Comparison of ENCODE assay signal across 26 cellular contexts in the genomic region with DNA sequence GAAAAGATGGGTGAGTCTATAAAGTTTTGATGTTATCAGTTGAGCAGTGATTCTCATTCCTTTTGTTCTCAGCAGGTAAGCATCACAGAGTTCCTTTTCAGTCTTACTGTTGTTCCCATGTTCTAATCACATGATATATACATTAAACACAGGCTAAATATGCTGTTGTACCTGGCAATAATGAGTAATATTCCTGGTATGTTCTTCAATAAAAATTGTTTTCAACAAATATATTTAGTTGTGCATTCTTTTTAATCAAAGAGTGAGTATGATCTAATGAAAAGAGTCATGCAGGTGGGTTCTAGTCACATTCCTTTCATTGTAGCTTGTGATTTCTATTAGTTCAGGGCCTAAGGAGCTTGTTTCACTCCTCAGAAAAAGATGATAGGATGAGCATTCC.
A peak's percentile ranks its signal among the peaks of the same experiment; 100 is the strongest.
DNase-seq lines count a peak whose midpoint lies in the region; ATAC-seq, FAIRE-seq and TF ChIP-seq lines count a peak whose summit lies in the region.
"Had no signal": no experiment of that assay in that cellular context is flagged by ENCODE, and none has a peak within 500 bp of the region (broad histone marks: within the 10 kb centered on the region; RNA-seq: fewer than 3 reads in every experiment).

No MANE protein-coding gene starts in this region.

- 0 out of 2 replicates have a peak overlapping the region, but pooled peaks have one; percentile 13 for H3K4me2 ChIP-seq in PC-3 (ENCODE audit: low read length)
- H3K4me2 ChIP-seq: BLaER1 had no signal

- no peak overlapping the region for H3K27ac ChIP-seq in PC-3 (ENCODE audit: low read length)
- H3K27ac ChIP-seq in RWPE2 (ENCODE audit: poor library complexity, severe bottlenecking): peak overlapping the region; percentile 38
- H3K27ac ChIP-seq in foreskin keratinocyte: peak overlapping the region; percentile 3
- H3K27ac ChIP-seq: BLaER1 had no signal

- H3K36me3 ChIP-seq in PC-3 (ENCODE audit: low read depth, low read length) (no peaks in the 10 kb centered on the region), RWPE2 (ENCODE audit: low read depth) (no peaks in the 10 kb centered on the region), bronchial epithelial cell (ENCODE audit: control insufficient read depth, insufficient read depth, low read length) (no peaks in the 10 kb centered on the region)
- H3K36me3 ChIP-seq: BE2C, BLaER1 had no signal

- no TSS peak for BruUV-seq in PC-3 (replicated peaks; lab: Mats Ljungman, UMichigan)

- no peak for FAIRE-seq in bronchial epithelial cell (lab: Jason Lieb, UNC)
- FAIRE-seq: A204.1, G401.6, GM12891, GM19239 had no signal

- H4K20me1 ChIP-seq in PC-3 (ENCODE audit: low read length): no peaks in the 10 kb centered on the region
- H4K20me1 ChIP-seq: BLaER1 had no signal

- no peaks in the 10 kb centered on the region for H3K79me2 ChIP-seq in PC-3 (ENCODE audit: low read length)

- H3K4me3 ChIP-seq in PC-3 (ENCODE audit: low read length): no peak overlapping the region
- no peak overlapping the region for H3K4me3 ChIP-seq in RWPE2 (ENCODE audit: severe bottlenecking)
- no peak overlapping the region for H3K4me3 ChIP-seq in bronchial epithelial cell (ENCODE audit: low read depth, low read length)
- H3K4me3 ChIP-seq: BLaER1 had no signal

- H3K9me3 ChIP-seq in PC-3 (ENCODE audit: low read length): no peaks in the 10 kb centered on the region
- H3K9me3 ChIP-seq in RWPE2 (ENCODE audit: severe bottlenecking): no peaks in the 10 kb centered on the region
- H3K9me3 ChIP-seq: BE2C, BLaER1 had no signal

- CTCF ChIA-PET in PC-3 (lab: Charles Lee): no interaction called here

- H3K4me1 ChIP-seq in PC-3 (ENCODE audit: insufficient read depth, low read length) (peaks cover 23% of the 10 kb centered on the region), RWPE2 (ENCODE audit: insufficient read depth, poor library complexity, severe bottlenecking) (peaks cover 18% of the 10 kb centered on the region), foreskin keratinocyte (peaks cover 24% of the 10 kb centered on the region)
- H3K4me1 ChIP-seq: BE2C, BLaER1 had no signal

- TF ChIP-seq CTCF in PC-3 (conservative IDR thresholded peaks at IDR 0.05; ENCODE audit: low read depth, low read length) (no peak), RWPE2 (IDR thresholded peaks at IDR 0.05; ENCODE audit: poor library complexity, severe bottlenecking) (no peak), bronchial epithelial cell (IDR thresholded peaks at IDR 0.05; ENCODE audit: insufficient read depth, low read length, severe bottlenecking) (no peak), foreskin keratinocyte (conservative IDR thresholded peaks at IDR 0.05) (no peak), GM20000 (IDR thresholded peaks at IDR 0.05; ENCODE audit: extremely low read depth, missing control alignments) (no peak)

- no peaks in the 10 kb centered on the region for H3F3A ChIP-seq in PC-3 (ENCODE audit: low read length, unreplicated experiment)

- peak; percentile 61 for DNase-seq in PC-3
- no peak for DNase-seq in RWPE2 (ENCODE audit: low spot score)
- DNase-seq in bronchial epithelial cell (ENCODE audit: low read depth): peak; percentile 14
- DNase-seq in foreskin keratinocyte: peak; percentile 82 to 90
- no peak for DNase-seq in NK-92 (lab: John Stamatoyannopoulos, UW; ENCODE audit: unreplicated experiment)
- DNase-seq in GM20000 (ENCODE audit: low spot score): no peak
- DNase-seq in T-helper 2 cell: no peak
- no peak for DNase-seq in LoVo (ENCODE audit: low spot score)
- DNase-seq: 8988T; ACHN; BE2C; C1 segment of cervical spinal cord; CD4-positive, alpha-beta memory T cell; CD4-positive, CD25-positive, alpha-beta regulatory T cell; CD8-positive, alpha-beta memory T cell; COR-L47; DMS 273 treated with DMSO at 0.1 percent for 48 hours; DMS153; DMS53; DMS79; GF-D8 had no signal

- POLR2A ChIA-PET in PC-3 (lab: Charles Lee; ENCODE audit: unreplicated experiment): no interaction called here

- H3K9ac ChIP-seq in PC-3 (ENCODE audit: low read length): no peak overlapping the region
- H3K9ac ChIP-seq: BLaER1 had no signal

- ATAC-seq in PC-3: peak; percentile 54
- peak; percentile 69; the same call in 2 of the 3 replicates for ATAC-seq in RWPE2 (ENCODE audit: low read depth)
- peak; percentile 85 for ATAC-seq in foreskin keratinocyte

- no peaks in the 10 kb centered on the region for H3K9me2 ChIP-seq in PC-3 (replicated peaks; ENCODE audit: low read length)

- intact Hi-C loops in PC-3 (cut with micrococcal nuclease): no loop called here

- no peak overlapping the region for H2AFZ ChIP-seq in PC-3 (ENCODE audit: low read length)

- H3K27me3 ChIP-seq in PC-3 (ENCODE audit: low read length): no peaks in the 10 kb centered on the region
- H3K27me3 ChIP-seq in RWPE2 (ENCODE audit: insufficient read depth, poor library complexity, severe bottlenecking): no peaks in the 10 kb centered on the region
- no peaks in the 10 kb centered on the region for H3K27me3 ChIP-seq in bronchial epithelial cell (ENCODE audit: control insufficient read depth, insufficient read depth, low read length)
- no peaks in the 10 kb centered on the region for H3K27me3 ChIP-seq in foreskin keratinocyte
- H3K27me3 ChIP-seq: BE2C, BLaER1 had no signal

Comparison
In these comparisons a context has a peak if more than half of its experiments do, and no peak if none do; other contexts are left out.
1. DNase-seq: peak in PC-3 (single experiment), bronchial epithelial cell (single experiment) and foreskin keratinocyte (2 of 2); none in RWPE2 (single experiment), NK-92 (single experiment), GM20000 (single experiment), T-helper 2 cell (0 of 5) and LoVo (single experiment).
2. Peak in every context shown above with its lines, with median percentiles within 50 percentile points of each other: ATAC-seq.